ENCODE assay signal across 26 cellular contexts in the genomic region with DNA sequence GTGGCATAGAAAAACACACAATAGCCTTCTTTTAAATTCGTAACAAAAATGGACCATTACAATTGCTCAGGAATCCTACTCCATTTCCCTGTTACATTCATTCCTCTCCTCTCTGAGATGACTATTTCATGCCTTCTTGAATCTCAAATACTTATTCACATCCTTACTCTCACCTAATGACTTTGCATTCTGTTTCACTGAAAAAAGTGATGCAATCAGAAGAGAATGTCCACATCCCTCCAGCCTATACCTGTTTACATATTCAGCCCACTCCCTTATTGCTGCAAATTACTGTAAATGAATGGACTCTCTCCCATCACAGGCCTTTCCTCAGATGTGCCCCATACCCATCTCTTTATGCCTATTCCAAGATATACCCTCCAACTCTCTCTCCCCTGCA. TPM values are rescaled to one million over a fixed set of nuclear protein-coding genes. Genes with fewer than 3 reads are reported as not detected.
DNase-seq lines count a peak whose midpoint lies in the region; ATAC-seq, FAIRE-seq and TF ChIP-seq lines count a peak whose summit lies in the region.
"Had no signal": no experiment of that assay in that cellular context is flagged by ENCODE, and none has a peak within 500 bp of the region (broad histone marks: within the 10 kb centered on the region; RNA-seq: fewer than 3 reads in every experiment).

No MANE protein-coding gene starts in this region.

- H3K4me1 ChIP-seq in OCI-LY3 (ENCODE audit: low read length), result peaks cover 46% of the 10 kb centered on the region
- H3K4me1 ChIP-seq in left ventricle myocardium inferior, result no peaks in the 10 kb centered on the region
- H3K4me1 ChIP-seq: BLaER1 had no signal

- H3K9me3 ChIP-seq in OCI-LY3 (ENCODE audit: insufficient read depth, low read length), result peaks cover 6% of the 10 kb centered on the region; the same call in 1 of the 2 replicates
- H3K9me3 ChIP-seq in left ventricle myocardium inferior (replicated peaks), result no peaks in the 10 kb centered on the region
- H3K9me3 ChIP-seq in MG63, result peaks cover 7% of the 10 kb centered on the region
- H3K9me3 ChIP-seq: BLaER1 had no signal

- no peak for ATAC-seq in stimulated activated naive B cell treated with anti-CD40 and anti-IgM and Interleukin-4, amounts not matched to agents 10 μg/mL and 1 μg/mL and 100 μg/mL, for 72 hours (replicated peaks)
- ATAC-seq: SK-N-SH treated with all-trans-retinoic acid at 6 μM for 48 hours had no signal

- H4K20me1 ChIP-seq in OCI-LY3 (ENCODE audit: insufficient read depth, low read length), result no peaks in the 10 kb centered on the region
- H4K20me1 ChIP-seq: BLaER1 had no signal

- no peaks in the 10 kb centered on the region for H3K79me2 ChIP-seq in OCI-LY3 (ENCODE audit: low read length)

- DNase-seq in ELR (ENCODE audit: low read depth) (peak; percentile 23), bronchial epithelial cell (ENCODE audit: low read depth) (peak; percentile 90), iris pigment epithelial cell (ENCODE audit: low read depth) (peak; percentile 5), left ventricle myocardium inferior (no peak), KG1 (lab: John Stamatoyannopoulos, UW) (no peak), MG63 (no peak)
- no peak for DNase-seq in stimulated activated naive B cell treated with anti-CD40 and anti-IgM and Interleukin-4, amounts not matched to agents 10 μg/mL and 1 μg/mL and 100 μg/mL, for 72 hours
- DNase-seq: CD4-positive, alpha-beta memory T cell; DMS153; EL; HFFc6; NCI-H1105; NCI-H1694; NCI-H2081 treated with DMSO at 0.1 percent for 48 hours; RPMI8226; SIG-M5 had no signal

- no peak overlapping the region for H2AFZ ChIP-seq in OCI-LY3 (ENCODE audit: low read depth, low read length)

- H3K4me1 Mint-ChIP-seq in stimulated activated naive B cell treated with anti-CD40 and anti-IgM and Interleukin-4, amounts not matched to agents 10 μg/mL and 1 μg/mL and 100 μg/mL, for 72 hours, result no peaks in the 10 kb centered on the region

- H3K9ac ChIP-seq in OCI-LY3 (ENCODE audit: low read length), result no peak overlapping the region
- H3K9ac ChIP-seq: BLaER1 had no signal

- peak overlapping the region; percentile 62 for H3K4me2 ChIP-seq in OCI-LY3 (ENCODE audit: low read length)
- H3K4me2 ChIP-seq: BLaER1 had no signal

- intact Hi-C loops in left ventricle myocardium inferior (cut with micrococcal nuclease), result no loop called here

- H3K27me3 ChIP-seq in OCI-LY3 (ENCODE audit: low read depth, low read length) (peaks cover 3% of the 10 kb centered on the region; the same call in 1 of the 2 replicates), bronchial epithelial cell (ENCODE audit: control insufficient read depth, insufficient read depth, low read length) (no peaks in the 10 kb centered on the region), left ventricle myocardium inferior (ENCODE audit: low read depth) (no peaks in the 10 kb centered on the region), MG63 (peaks cover 40% of the 10 kb centered on the region)
- H3K27me3 ChIP-seq: BLaER1 had no signal

- H3K27ac Mint-ChIP-seq in stimulated activated naive B cell treated with anti-CD40 and anti-IgM and Interleukin-4, amounts not matched to agents 10 μg/mL and 1 μg/mL and 100 μg/mL, for 72 hours, result no peak overlapping the region
- H3K27ac Mint-ChIP-seq: CD4-positive, alpha-beta memory T cell; HFFc6; IgD-negative memory B cell had no signal

- no peaks in the 10 kb centered on the region for H3K9me3 Mint-ChIP-seq in stimulated activated naive B cell treated with anti-CD40 and anti-IgM and Interleukin-4, amounts not matched to agents 10 μg/mL and 1 μg/mL and 100 μg/mL, for 72 hours
- H3K9me3 Mint-ChIP-seq: CD4-positive, alpha-beta memory T cell; HFFc6; IgD-negative memory B cell had no signal

- H3K4me3 ChIP-seq in OCI-LY3 (ENCODE audit: low read length), result no peak overlapping the region
- H3K4me3 ChIP-seq in bronchial epithelial cell (ENCODE audit: low read depth, low read length), result no peak overlapping the region
- H3K4me3 ChIP-seq in left ventricle myocardium inferior, result no peak overlapping the region
- H3K4me3 ChIP-seq in MG63, result no peak overlapping the region
- H3K4me3 ChIP-seq: BLaER1 had no signal

- no peak for TF ChIP-seq CTCF in OCI-LY3 (IDR thresholded peaks at IDR 0.05; ENCODE audit: low read depth, low read length)
- TF ChIP-seq CTCF in bronchial epithelial cell (IDR thresholded peaks at IDR 0.05; ENCODE audit: insufficient read depth, low read length, severe bottlenecking), result no peak
- no peak for TF ChIP-seq CTCF in left ventricle myocardium inferior (IDR thresholded peaks at IDR 0.05; ENCODE audit: borderline replicate concordance)

- no peak overlapping the region for H3K4me3 Mint-ChIP-seq in stimulated activated naive B cell treated with anti-CD40 and anti-IgM and Interleukin-4, amounts not matched to agents 10 μg/mL and 1 μg/mL and 100 μg/mL, for 72 hours
- H3K4me3 Mint-ChIP-seq: CD4-positive, alpha-beta memory T cell; HFFc6; IgD-negative memory B cell had no signal

- no peaks in the 10 kb centered on the region for H3K36me3 Mint-ChIP-seq in stimulated activated naive B cell treated with anti-CD40 and anti-IgM and Interleukin-4, amounts not matched to agents 10 μg/mL and 1 μg/mL and 100 μg/mL, for 72 hours
- H3K36me3 Mint-ChIP-seq: CD4-positive, alpha-beta memory T cell; IgD-negative memory B cell had no signal

- peaks cover 5% of the 10 kb centered on the region for H3K36me3 ChIP-seq in OCI-LY3 (replicated peaks; ENCODE audit: low read depth, low read length)
- no peaks in the 10 kb centered on the region for H3K36me3 ChIP-seq in bronchial epithelial cell (ENCODE audit: control insufficient read depth, insufficient read depth, low read length)
- no peaks in the 10 kb centered on the region for H3K36me3 ChIP-seq in left ventricle myocardium inferior
- H3K36me3 ChIP-seq in MG63, result no peaks in the 10 kb centered on the region
- H3K36me3 ChIP-seq: BLaER1 had no signal

- no peaks in the 10 kb centered on the region for H3K27me3 Mint-ChIP-seq in stimulated activated naive B cell treated with anti-CD40 and anti-IgM and Interleukin-4, amounts not matched to agents 10 μg/mL and 1 μg/mL and 100 μg/mL, for 72 hours
- H3K27me3 Mint-ChIP-seq: IgD-negative memory B cell had no signal

- H3K27ac ChIP-seq in OCI-LY3 (ENCODE audit: low read length) (peak overlapping the region; percentile 61), left ventricle myocardium inferior (replicated peaks) (no peak overlapping the region)
- H3K27ac ChIP-seq: BLaER1 had no signal

- no peak for FAIRE-seq in bronchial epithelial cell (lab: Jason Lieb, UNC)
- FAIRE-seq: A204.1, GM12892, H54 had no signal

RNA-seq across cellular contexts. Expression of a gene that starts 8.6 kb away (rescaled TPM):
- total RNA-seq in bronchial epithelial cell (not detected in 2 replicates), left ventricle myocardium inferior (not detected)
- not detected in 2 replicates for total RNA-seq in MG63 (2014; rRNA removed; shearing (Covaris generic); ENCODE audit: low replicate concordance)
- total RNA-seq: CD4-positive, alpha-beta memory T cell; HFFc6; HT1080; LHCN-M2; NCI-H460 had no signal

RNA-seq across cellular contexts. Expression of a gene that starts 26.3 kb away (rescaled TPM):
- total RNA-seq in bronchial epithelial cell (not detected in 2 replicates), left ventricle myocardium inferior (not detected)
- total RNA-seq in MG63 (2014; rRNA removed; shearing (Covaris generic); ENCODE audit: low replicate concordance), result not detected in 2 replicates
- total RNA-seq: CD4-positive, alpha-beta memory T cell; HFFc6; HT1080; LHCN-M2; NCI-H460 had no signal

Comparison
In these comparisons a context has a peak if more than half of its experiments do, and no peak if none do; other contexts are left out.
1. DNase-seq: peak in ELR (single experiment), bronchial epithelial cell (single experiment) and iris pigment epithelial cell (single experiment); none in left ventricle myocardium inferior (single experiment), stimulated activated naive B cell treated with anti-CD40 and anti-IgM and Interleukin-4, amounts not matched to agents 10 μg/mL and 1 μg/mL and 100 μg/mL, for 72 hours (single experiment), KG1 (single experiment) and MG63 (single experiment).